11 cellular contexts compared by ENCODE assay signal in the genomic region with DNA sequence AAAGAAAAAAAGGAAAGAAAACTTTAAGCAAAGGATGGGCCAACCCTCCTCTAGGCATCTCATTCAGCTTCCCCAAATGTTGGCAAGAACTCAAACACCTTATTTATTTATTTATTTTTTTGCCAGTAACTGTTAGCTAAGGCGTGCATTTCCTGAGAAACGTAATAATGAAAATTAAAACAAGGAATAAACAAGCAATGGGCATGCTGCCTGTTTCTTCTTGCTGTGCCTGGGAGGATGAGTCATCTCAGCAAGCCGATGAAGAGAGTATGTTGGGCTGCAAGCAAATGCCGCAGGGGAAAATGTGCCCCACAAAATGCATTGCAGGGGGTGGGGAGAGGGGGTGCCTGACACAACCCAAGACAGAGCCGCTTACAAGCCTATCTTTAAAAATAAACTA. TPM values are rescaled to one million over a fixed set of nuclear protein-coding genes. Genes with fewer than 3 reads are reported as not detected.
A peak's percentile ranks its signal among the peaks of the same experiment; 100 is the strongest.
DNase-seq lines count a peak whose midpoint lies in the region; ATAC-seq and TF ChIP-seq lines count a peak whose summit lies in the region.
"Had no signal": no experiment of that assay in that cellular context is flagged by ENCODE, and none has a peak within 500 bp of the region (broad histone marks: within the 10 kb centered on the region; RNA-seq: fewer than 3 reads in every experiment).

No MANE protein-coding gene starts in this region.

- peak overlapping the region; percentile 4 for H3K4me2 ChIP-seq in trophoblast cell (ENCODE audit: low read length)

- peaks cover 11 to 12% of the 10 kb centered on the region in 2 experiments for H3K4me1 ChIP-seq in trophoblast cell (ENCODE audit: control insufficient read depth in 1 of 2, insufficient read depth in 2 of 2, low read length in 2 of 2)

- no peak overlapping the region for H3K18ac ChIP-seq in trophoblast cell (ENCODE audit: low read length)

- H3K27me3 ChIP-seq in trophoblast cell (ENCODE audit: insufficient read depth, low read length), result no peaks in the 10 kb centered on the region

- no peak overlapping the region for H3K14ac ChIP-seq in trophoblast cell (ENCODE audit: low read length)

- H3K36me3 Mint-ChIP-seq in activated naive CD4-positive, alpha-beta T cell treated with anti-CD3 and anti-CD28 coated beads for 36 hours (ENCODE audit: low read depth), result peaks cover 6% of the 10 kb centered on the region
- H3K36me3 Mint-ChIP-seq in activated CD4-positive, alpha-beta T cell treated with anti-CD3 and anti-CD28 coated beads, Interleukin-2, amount 10 ng/mL, durations not matched to agents 24 days and 14 days (ENCODE audit: low read depth), result peaks cover 54% of the 10 kb centered on the region

- no peak overlapping the region for H3K23ac ChIP-seq in trophoblast cell (ENCODE audit: low read length)

- no peak overlapping the region for H3K4ac ChIP-seq in trophoblast cell (ENCODE audit: low read depth, low read length)

- no CpG with 5 or more reads among the region's 5 CpGs for WGBS in trophoblast cell (ENCODE audit: extremely low coverage, insufficient coverage, insufficient read length)

- no peak overlapping the region for H4K8ac ChIP-seq in trophoblast cell (ENCODE audit: low read depth, low read length)

- ATAC-seq in GM19467 (IDR thresholded peaks at IDR 0.05; ENCODE audit: unreplicated experiment), result no peak
- ATAC-seq: stimulated activated naive CD8-positive, alpha-beta T cell treated with anti-CD3 and anti-CD28 coated beads, Interleukin-15, amount 100 ng/mL, for 72 hours had no signal

- peak overlapping the region; percentile 13 for H2BK5ac ChIP-seq in trophoblast cell (ENCODE audit: low read depth, low read length, poor library complexity)

- H3K9ac ChIP-seq in trophoblast cell (ENCODE audit: low read length), result no peak overlapping the region

- no peaks in the 10 kb centered on the region for H3K9me3 ChIP-seq in trophoblast cell (ENCODE audit: insufficient read depth, low read depth, low read length)

- no peaks in the 10 kb centered on the region for H3K9me3 Mint-ChIP-seq in activated naive CD4-positive, alpha-beta T cell treated with anti-CD3 and anti-CD28 coated beads for 36 hours
- no peaks in the 10 kb centered on the region for H3K9me3 Mint-ChIP-seq in activated CD4-positive, alpha-beta T cell treated with anti-CD3 and anti-CD28 coated beads, Interleukin-2, amount 10 ng/mL, durations not matched to agents 24 days and 14 days
- H3K9me3 Mint-ChIP-seq: stimulated activated naive CD8-positive, alpha-beta T cell treated with anti-CD3 and anti-CD28 coated beads, Interleukin-15, amount 100 ng/mL, for 72 hours had no signal

- H3K4me3 ChIP-seq in epithelial cell of esophagus (ENCODE audit: low read length), result no peak overlapping the region
- H3K4me3 ChIP-seq in trophoblast cell (ENCODE audit: low read depth, low read length), result no peak overlapping the region

- no peak overlapping the region for H2AK5ac ChIP-seq in trophoblast cell (ENCODE audit: low read length)

- no peak overlapping the region for H2AFZ ChIP-seq in trophoblast cell (ENCODE audit: insufficient read depth, low read length, poor library complexity)

- no peak overlapping the region for H3K4me3 Mint-ChIP-seq in activated naive CD4-positive, alpha-beta T cell treated with anti-CD3 and anti-CD28 coated beads for 36 hours
- no peak overlapping the region for H3K4me3 Mint-ChIP-seq in activated CD4-positive, alpha-beta T cell treated with anti-CD3 and anti-CD28 coated beads, Interleukin-2, amount 10 ng/mL, durations not matched to agents 24 days and 14 days
- H3K4me3 Mint-ChIP-seq: stimulated activated naive CD8-positive, alpha-beta T cell treated with anti-CD3 and anti-CD28 coated beads, Interleukin-15, amount 100 ng/mL, for 72 hours had no signal

- peaks cover 8% of the 10 kb centered on the region for H3K79me1 ChIP-seq in trophoblast cell (ENCODE audit: low read length)

- H2BK12ac ChIP-seq in trophoblast cell (ENCODE audit: low read length), result no peak overlapping the region

- peaks cover 10% of the 10 kb centered on the region for H3K4me1 Mint-ChIP-seq in activated naive CD4-positive, alpha-beta T cell treated with anti-CD3 and anti-CD28 coated beads for 36 hours (ENCODE audit: low read depth)
- H3K4me1 Mint-ChIP-seq in activated CD4-positive, alpha-beta T cell treated with anti-CD3 and anti-CD28 coated beads, Interleukin-2, amount 10 ng/mL, durations not matched to agents 24 days and 14 days, result peaks cover 16% of the 10 kb centered on the region

- no peak overlapping the region for H3K27ac Mint-ChIP-seq in activated naive CD4-positive, alpha-beta T cell treated with anti-CD3 and anti-CD28 coated beads for 36 hours
- no peak overlapping the region for H3K27ac Mint-ChIP-seq in activated CD4-positive, alpha-beta T cell treated with anti-CD3 and anti-CD28 coated beads, Interleukin-2, amount 10 ng/mL, durations not matched to agents 24 days and 14 days

- DNase-seq in EH (ENCODE audit: low read depth) (peak; percentile 90), NCI-H2029 treated with DMSO at 0.1 percent for 48 hours (lab: John Stamatoyannopoulos, UW) (peak; percentile 20), epithelial cell of esophagus (ENCODE audit: low read depth) (peak; percentile 89), trophoblast cell (no peak), DMS153 (lab: John Stamatoyannopoulos, UW) (no peak)
- no peak for DNase-seq in activated naive CD4-positive, alpha-beta T cell treated with anti-CD3 and anti-CD28 coated beads for 36 hours
- DNase-seq in activated CD4-positive, alpha-beta T cell treated with anti-CD3 and anti-CD28 coated beads, Interleukin-2, amount 10 ng/mL, durations not matched to agents 24 days and 14 days, result no peak
- DNase-seq: activated CD8-positive, alpha-beta memory T cell treated with anti-CD3 and anti-CD28 coated beads for 24 hours; erythroblast; stimulated activated naive CD8-positive, alpha-beta T cell treated with anti-CD3 and anti-CD28 coated beads, Interleukin-15, amount 100 ng/mL, for 72 hours had no signal

- TF ChIP-seq CTCF in epithelial cell of esophagus (IDR thresholded peaks at IDR 0.05; ENCODE audit: insufficient read depth, low read depth, low read length, missing control alignments), result no peak

- intact Hi-C loops in activated naive CD4-positive, alpha-beta T cell treated with anti-CD3 and anti-CD28 coated beads for 36 hours (cut with micrococcal nuclease), result loop anchor here (10.0 kb wide), 1 partner anchor 170 kb away; no protein-coding TSS in a partner anchor
- intact Hi-C loops in activated CD4-positive, alpha-beta T cell treated with anti-CD3 and anti-CD28 coated beads, Interleukin-2, amount 10 ng/mL, durations not matched to agents 24 days and 14 days (cut with micrococcal nuclease), result no loop called here

- no peak overlapping the region for H2BK120ac ChIP-seq in trophoblast cell (ENCODE audit: insufficient read depth, low read length, poor library complexity)

- no peaks in the 10 kb centered on the region for H3K79me2 ChIP-seq in trophoblast cell (ENCODE audit: control insufficient read depth, insufficient read depth, low read length, poor library complexity)

- H4K91ac ChIP-seq in trophoblast cell (ENCODE audit: low read depth, low read length), result no peak overlapping the region

- CTCF ChIA-PET in activated naive CD4-positive, alpha-beta T cell treated with anti-CD3 and anti-CD28 coated beads for 36 hours (lab: Charles Lee), result no interaction called here

- H3K36me3 ChIP-seq in trophoblast cell (ENCODE audit: control insufficient read depth in 1 of 2, insufficient read depth in 2 of 2, low read length in 2 of 2), result no peaks in the 10 kb centered on the region

- H4K12ac ChIP-seq in trophoblast cell (ENCODE audit: low read depth, low read length), result no peak overlapping the region

- H3K27ac ChIP-seq in trophoblast cell (ENCODE audit: low read depth, low read length), result no peak overlapping the region

- H3K27me3 Mint-ChIP-seq in activated naive CD4-positive, alpha-beta T cell treated with anti-CD3 and anti-CD28 coated beads for 36 hours (ENCODE audit: low read depth), result no peaks in the 10 kb centered on the region
- H3K27me3 Mint-ChIP-seq in activated CD4-positive, alpha-beta T cell treated with anti-CD3 and anti-CD28 coated beads, Interleukin-2, amount 10 ng/mL, durations not matched to agents 24 days and 14 days, result no peaks in the 10 kb centered on the region
- H3K27me3 Mint-ChIP-seq: stimulated activated naive CD8-positive, alpha-beta T cell treated with anti-CD3 and anti-CD28 coated beads, Interleukin-15, amount 100 ng/mL, for 72 hours had no signal

RNA-seq across cellular contexts. Expression of a gene that starts 40.5 kb away (rescaled TPM):
- 1.5 and 1.9 TPM in 2 replicates for polyA plus RNA-seq in trophoblast cell (2013)
- total RNA-seq in activated naive CD4-positive, alpha-beta T cell treated with anti-CD3 and anti-CD28 coated beads for 36 hours, result 10 to 100 TPM; 25.2 to 26.2 TPM
- total RNA-seq in activated CD4-positive, alpha-beta T cell treated with anti-CD3 and anti-CD28 coated beads, Interleukin-2, amount 10 ng/mL, durations not matched to agents 24 days and 14 days, result 20.3 and 20.7 TPM in 2 replicates

Comparison
In these comparisons a context has a peak if more than half of its experiments do, and no peak if none do; other contexts are left out.
1. DNase-seq: peak in EH (single experiment), NCI-H2029 treated with DMSO at 0.1 percent for 48 hours (single experiment) and epithelial cell of esophagus (single experiment); none in trophoblast cell (0 of 2), activated naive CD4-positive, alpha-beta T cell treated with anti-CD3 and anti-CD28 coated beads for 36 hours (single experiment), activated CD4-positive, alpha-beta T cell treated with anti-CD3 and anti-CD28 coated beads, Interleukin-2, amount 10 ng/mL, durations not matched to agents 24 days and 14 days (single experiment) and DMS153 (single experiment).